Comparison of ENCODE assay signal across 1 cellular context in the genomic region with DNA sequence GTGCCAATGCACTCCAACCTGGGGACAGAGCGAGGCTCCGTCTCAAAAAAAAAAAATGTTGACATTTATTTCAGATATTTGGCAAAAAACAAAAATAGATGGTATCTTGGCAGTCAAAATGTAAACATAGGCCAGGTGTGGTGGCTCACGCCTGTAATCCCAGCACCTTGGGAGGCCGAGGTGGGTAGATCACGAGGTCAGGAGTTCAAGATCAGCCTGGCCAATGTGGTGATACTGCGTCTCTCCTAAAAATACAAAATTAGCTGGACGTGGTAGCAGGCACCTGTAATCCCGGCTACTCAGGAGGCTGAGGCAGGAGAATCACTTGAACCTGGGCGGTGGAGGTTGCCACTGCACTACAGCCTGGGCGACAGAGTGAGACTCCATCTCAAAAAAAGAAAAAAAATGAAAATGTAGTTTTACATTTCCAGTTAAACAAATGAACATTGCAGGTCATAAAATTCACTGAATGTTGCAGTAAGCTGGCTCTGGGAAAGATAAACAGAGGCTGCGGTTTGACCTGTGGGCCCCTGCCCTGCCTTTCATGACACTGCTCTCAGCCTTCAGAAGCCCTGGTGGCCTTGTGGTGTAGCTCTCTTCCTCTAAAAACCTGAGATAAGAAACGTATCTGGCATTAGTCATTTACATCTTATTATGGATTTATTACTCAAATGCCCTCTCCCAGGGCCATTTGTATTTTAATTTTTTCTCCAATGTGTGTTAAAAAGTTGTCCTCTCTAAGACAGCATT.
TF ChIP-seq lines count a peak whose summit lies in the region.

No MANE protein-coding gene starts in this region.

TF ChIP-seq in SK-N-SH, 30 proteins besides CTCF, POLR2A, EP300 and RAD21 (continued from another document):
- no peak for TF ChIP-seq RFX5 (IDR thresholded peaks at IDR 0.05; ENCODE audit: low read length)
- TF ChIP-seq, protein P1, sequence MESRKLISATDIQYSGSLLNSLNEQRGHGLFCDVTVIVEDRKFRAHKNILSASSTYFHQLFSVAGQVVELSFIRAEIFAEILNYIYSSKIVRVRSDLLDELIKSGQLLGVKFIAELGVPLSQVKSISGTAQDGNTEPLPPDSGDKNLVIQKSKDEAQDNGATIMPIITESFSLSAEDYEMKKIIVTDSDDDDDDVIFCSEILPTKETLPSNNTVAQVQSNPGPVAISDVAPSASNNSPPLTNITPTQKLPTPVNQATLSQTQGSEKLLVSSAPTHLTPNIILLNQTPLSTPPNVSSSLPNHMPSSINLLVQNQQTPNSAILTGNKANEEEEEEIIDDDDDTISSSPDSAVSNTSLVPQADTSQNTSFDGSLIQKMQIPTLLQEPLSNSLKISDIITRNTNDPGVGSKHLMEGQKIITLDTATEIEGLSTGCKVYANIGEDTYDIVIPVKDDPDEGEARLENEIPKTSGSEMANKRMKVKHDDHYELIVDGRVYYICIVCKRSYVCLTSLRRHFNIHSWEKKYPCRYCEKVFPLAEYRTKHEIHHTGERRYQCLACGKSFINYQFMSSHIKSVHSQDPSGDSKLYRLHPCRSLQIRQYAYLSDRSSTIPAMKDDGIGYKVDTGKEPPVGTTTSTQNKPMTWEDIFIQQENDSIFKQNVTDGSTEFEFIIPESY (IDR thresholded peaks at IDR 0.05; ENCODE audit: borderline replicate concordance, low read depth): no peak
TF ChIP-seq in SK-N-SH: peak in this region for 0.
